16 cellular contexts compared by ENCODE assay signal in the genomic region with DNA sequence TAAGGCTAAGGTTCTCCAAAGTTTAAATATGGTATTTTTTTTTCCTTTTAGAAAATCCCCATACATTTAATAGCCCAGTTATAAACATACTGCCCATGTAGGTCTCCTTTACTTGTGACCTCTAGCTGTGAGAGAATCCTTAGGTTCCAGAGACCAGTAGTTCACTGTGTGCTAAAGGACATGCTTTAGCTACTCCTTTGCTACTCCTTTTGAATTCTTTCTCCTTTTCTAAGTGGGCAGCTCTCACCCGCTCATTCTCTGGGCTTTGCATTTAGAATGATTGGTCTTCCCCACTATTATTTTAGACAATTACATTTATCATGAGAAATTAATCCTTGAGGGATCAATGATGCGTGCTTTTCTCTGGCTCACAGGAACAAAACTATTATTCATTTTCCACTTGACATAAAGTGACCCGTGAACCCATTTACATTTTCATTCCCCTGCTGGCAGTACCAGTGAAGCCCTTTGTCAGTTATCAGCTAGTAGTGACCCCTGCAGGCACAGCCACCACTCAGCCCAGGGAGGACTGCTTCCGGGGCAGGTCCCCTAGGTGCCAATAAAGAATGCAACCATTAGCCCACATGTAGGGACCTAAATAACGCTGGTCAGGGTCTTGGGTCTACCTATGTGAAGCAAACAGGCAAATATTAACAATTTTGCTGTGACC.
A peak's percentile ranks its signal among the peaks of the same experiment; 100 is the strongest.
DNase-seq lines count a peak whose midpoint lies in the region; ATAC-seq and TF ChIP-seq lines count a peak whose summit lies in the region.
"Had no signal": no experiment of that assay in that cellular context is flagged by ENCODE, and none has a peak within 500 bp of the region (broad histone marks: within the 10 kb centered on the region; RNA-seq: fewer than 3 reads in every experiment).

No MANE protein-coding gene starts in this region.

- H3K9me3 ChIP-seq in heart left ventricle (no peaks in the 10 kb centered on the region), left ventricle myocardium inferior (replicated peaks) (no peaks in the 10 kb centered on the region)
- H3K9me3 ChIP-seq: MG63, pancreas, SJSA1, tibial artery had no signal

- no peak overlapping the region for H3K4me3 ChIP-seq in heart left ventricle
- no peak overlapping the region for H3K4me3 ChIP-seq in left ventricle myocardium inferior
- H3K4me3 ChIP-seq: MG63, pancreas, SJSA1, tibial artery had no signal

- TF ChIP-seq CTCF in heart left ventricle (IDR thresholded peaks at IDR 0.05) (peak in 2 of 12 donors; percentile 13 to 18), left ventricle myocardium inferior (IDR thresholded peaks at IDR 0.05; ENCODE audit: borderline replicate concordance) (no peak)

- H3K36me3 ChIP-seq in heart left ventricle (no peaks in the 10 kb centered on the region), left ventricle myocardium inferior (no peaks in the 10 kb centered on the region)
- H3K36me3 ChIP-seq: MG63, pancreas, SJSA1, tibial artery had no signal

- H3K27me3 ChIP-seq in heart left ventricle: no peaks in the 10 kb centered on the region
- H3K27me3 ChIP-seq in left ventricle myocardium inferior (ENCODE audit: low read depth): no peaks in the 10 kb centered on the region
- H3K27me3 ChIP-seq: MG63, pancreas, SJSA1, tibial artery had no signal

- TF ChIP-seq POLR2A in heart left ventricle (IDR thresholded peaks at IDR 0.05): no peak

- ATAC-seq in heart left ventricle (peak in 3 of 4 donors; percentile 49 to 65 (median 50)), esophagus mucosa (no peak), left lobe of liver (no peak), HG03521 (IDR thresholded peaks at IDR 0.05; ENCODE audit: unreplicated experiment) (no peak)
- ATAC-seq: activated naive CD4-positive, alpha-beta T cell treated with anti-CD3 and anti-CD28 coated beads, Interleukin-2, amount 50 U/mL, for 72 hours had no signal

- DNase-seq in heart left ventricle (no peak), left ventricle myocardium inferior (no peak), NCI-H774 (lab: John Stamatoyannopoulos, UW) (peak; percentile 69), glomerular visceral epithelial cell (ENCODE audit: extremely low spot score) (peak; percentile 12), COLO829 (ENCODE audit: low spot score) (no peak), left lobe of liver (ENCODE audit: low spot score) (no peak)
- DNase-seq: DMS 273 treated with DMSO at 0.1 percent for 48 hours, NCI-H524 treated with DMSO at 0.1 percent for 48 hours, pancreas, tibial artery had no signal

- 55 to 70% (median 66%) methylated on average over 5 of the region's 5 CpGs for WGBS in heart left ventricle, 4 donors

- H3K27ac ChIP-seq in heart left ventricle (peak overlapping the region in 5 of 12 donors; percentile 48 to 73 (median 54)), left ventricle myocardium inferior (replicated peaks) (no peak overlapping the region)
- H3K27ac ChIP-seq: pancreas, SJSA1, tibial artery, VCaP had no signal

- H3K4me1 ChIP-seq in heart left ventricle: peaks cover 0 to 11% (median 0%) of the 10 kb centered on the region in 12 donors
- H3K4me1 ChIP-seq in left ventricle myocardium inferior: no peaks in the 10 kb centered on the region
- H3K4me1 ChIP-seq: pancreas, SJSA1 had no signal

- intact Hi-C loops in heart left ventricle (cut with DNase I) (no loop called here), left ventricle myocardium inferior (cut with micrococcal nuclease) (no loop called here)

Comparison
In these comparisons a context has a peak if more than half of its experiments do, and no peak if none do; other contexts are left out.
1. ATAC-seq: peak in heart left ventricle (3 of 4); none in esophagus mucosa (single experiment), left lobe of liver (single experiment) and HG03521 (single experiment).
2. DNase-seq: peak in NCI-H774 (single experiment) and glomerular visceral epithelial cell (single experiment); none in heart left ventricle (0 of 5), left ventricle myocardium inferior (single experiment), COLO829 (single experiment) and left lobe of liver (single experiment).